13 cellular contexts compared by ENCODE assay signal in genomic region chr6:145836170-145836569, GRCh38. TPM values are rescaled to one million over a fixed set of nuclear protein-coding genes. Genes with fewer than 3 reads are reported as not detected.
A peak's percentile ranks its signal among the peaks of the same experiment; 100 is the strongest.
DNase-seq lines count a peak whose midpoint lies in the region; ATAC-seq and TF ChIP-seq lines count a peak whose summit lies in the region.
"Had no signal": no experiment of that assay in that cellular context is flagged by ENCODE, and none has a peak within 500 bp of the region (broad histone marks: within the 10 kb centered on the region; RNA-seq: fewer than 3 reads in every experiment).

No MANE protein-coding gene starts in this region.

- H3K27ac ChIP-seq in ACC112 (ENCODE audit: low read depth, low read length): peak overlapping the region; percentile 70
- peak overlapping the region in 1 of 2 experiments; percentile 87; a peak in 2 of 4 replicates for H3K27ac ChIP-seq in SK-N-SH (ENCODE audit: low read depth in 2 of 2, low read length in 1 of 2)
- no peak overlapping the region for H3K27ac ChIP-seq in effector memory CD4-positive, alpha-beta T cell (ENCODE audit: insufficient read depth, low read length, poor library complexity, severe bottlenecking)
- H3K27ac ChIP-seq: lower lobe of right lung, Peyer's patch, VCaP had no signal

- H3K9me2 ChIP-seq in SK-N-SH: no peaks in the 10 kb centered on the region

- TF ChIP-seq RAD21 in SK-N-SH (IDR thresholded peaks at IDR 0.05; ENCODE audit: low read length): no peak

- H4K20me1 ChIP-seq in SK-N-SH (ENCODE audit: insufficient read depth): no peaks in the 10 kb centered on the region

- H3K36me3 ChIP-seq in ACC112 (ENCODE audit: insufficient read depth, low read length) (no peaks in the 10 kb centered on the region), SK-N-SH (replicated peaks in 1 of 2; ENCODE audit: control insufficient read depth in 1 of 2, insufficient read depth in 2 of 2, low read length in 1 of 2) (no peaks in the 10 kb centered on the region)
- H3K36me3 ChIP-seq in effector memory CD4-positive, alpha-beta T cell (ENCODE audit: control insufficient read depth, insufficient read depth, low read length): no peaks in the 10 kb centered on the region
- H3K36me3 ChIP-seq: lower lobe of right lung, Peyer's patch had no signal

- WGBS in SK-N-SH (ENCODE audit: low lambda C conversion rate): 62% methylated on average over 2 of the region's 2 CpGs

- H3K9me3 ChIP-seq in SK-N-SH: no peaks in the 10 kb centered on the region
- no peaks in the 10 kb centered on the region for H3K9me3 ChIP-seq in effector memory CD4-positive, alpha-beta T cell (ENCODE audit: control insufficient read depth, low read length)
- H3K9me3 ChIP-seq: lower lobe of right lung, Peyer's patch had no signal

- CTCF ChIA-PET in SK-N-SH (lab: Yijun Ruan, JAX): interaction anchor here (0.8 to 1.3 kb wide), 2 partner anchors 13 to 17 kb away, joined by 3 read pairs; no protein-coding TSS in a partner anchor

- DNase-seq in SK-N-SH: no peak
- DNase-seq in foreskin melanocyte: peak; percentile 38
- no peak for DNase-seq in NCI-H1092 treated with DMSO at 0.1 percent for 48 hours (lab: John Stamatoyannopoulos, UW)
- DNase-seq in NCI-H510A (lab: John Stamatoyannopoulos, UW): no peak
- DNase-seq in effector memory CD4-positive, alpha-beta T cell: no peak
- DNase-seq: C1 segment of cervical spinal cord, lower lobe of right lung, NCI-H187, Peyer's patch had no signal

- peak in 1 of 2 experiments; percentile 41; a peak in 1 of 4 replicates for TF ChIP-seq EP300 in SK-N-SH (IDR thresholded peaks at IDR 0.05; ENCODE audit: borderline replicate concordance in 1 of 2, low read depth in 1 of 2, low read length in 1 of 2)

- H3K4me3 ChIP-seq in ACC112 (ENCODE audit: low read depth, low read length) (peak overlapping the region; percentile 52), SK-N-SH (ENCODE audit: low read depth in 2 of 2, low read length in 1 of 2) (no peak overlapping the region)
- no peak overlapping the region for H3K4me3 ChIP-seq in effector memory CD4-positive, alpha-beta T cell (ENCODE audit: insufficient read depth, low read depth, low read length, poor library complexity, severe bottlenecking)
- H3K4me3 ChIP-seq: lower lobe of right lung, Peyer's patch had no signal

- peaks cover 18% of the 10 kb centered on the region for H3F3A ChIP-seq in SK-N-SH (replicated peaks; ENCODE audit: insufficient read depth)

- TF ChIP-seq CTCF in SK-N-SH (IDR thresholded peaks at IDR 0.05): no peak

- H2AFZ ChIP-seq in ACC112 (ENCODE audit: low read length, unreplicated experiment) (peak overlapping the region; percentile 57), SK-N-SH (ENCODE audit: low read depth) (peak overlapping the region; percentile 68; the same call in 1 of the 2 replicates)

- no peaks in the 10 kb centered on the region for H3K79me2 ChIP-seq in ACC112 (ENCODE audit: control insufficient read depth, insufficient read depth, low read length, unreplicated experiment)
- no peaks in the 10 kb centered on the region for H3K79me2 ChIP-seq in SK-N-SH (ENCODE audit: insufficient read depth)

- ATAC-seq in GM21529 (IDR thresholded peaks at IDR 0.05; ENCODE audit: unreplicated experiment) (peak; percentile 45), GM18907 (IDR thresholded peaks at IDR 0.05; ENCODE audit: unreplicated experiment) (no peak)
- ATAC-seq: lower lobe of right lung had no signal

- peaks cover 21% of the 10 kb centered on the region for H3K4me1 ChIP-seq in ACC112 (ENCODE audit: control insufficient read depth, insufficient read depth, low read length, unreplicated experiment)
- peaks cover 0 to 6% of the 10 kb centered on the region in 2 experiments; a peak in 2 of 4 replicates for H3K4me1 ChIP-seq in SK-N-SH (ENCODE audit: control insufficient read depth in 1 of 2, insufficient read depth in 2 of 2, low read depth in 1 of 2, low read length in 1 of 2)
- H3K4me1 ChIP-seq in effector memory CD4-positive, alpha-beta T cell (ENCODE audit: control insufficient read depth, insufficient read depth, low read length, poor library complexity, severe bottlenecking): no peaks in the 10 kb centered on the region
- H3K4me1 ChIP-seq: lower lobe of right lung, Peyer's patch had no signal

- H3K27me3 ChIP-seq in ACC112 (ENCODE audit: insufficient read depth, low read length): no peaks in the 10 kb centered on the region
- no peaks in the 10 kb centered on the region for H3K27me3 ChIP-seq in SK-N-SH (ENCODE audit: insufficient read depth)
- H3K27me3 ChIP-seq in effector memory CD4-positive, alpha-beta T cell (replicated peaks; ENCODE audit: control insufficient read depth, insufficient read depth, low read length, poor library complexity, severe bottlenecking): no peaks in the 10 kb centered on the region
- H3K27me3 ChIP-seq: Peyer's patch had no signal

- POLR2A ChIA-PET in SK-N-SH (lab: Yijun Ruan, JAX): no interaction called here

- peak overlapping the region; percentile 34; the same call in 1 of the 2 replicates for H3K9ac ChIP-seq in SK-N-SH

- peak overlapping the region; percentile 68; the same call in 1 of the 2 replicates for H3K4me2 ChIP-seq in SK-N-SH

TF ChIP-seq in SK-N-SH, 30 proteins besides CTCF, POLR2A, EP300 and RAD21 (continues in another document):
- TF ChIP-seq FOXJ3 (CRISPR knock-in tag; IDR thresholded peaks at IDR 0.05) (no peak), CHD2 (IDR thresholded peaks at IDR 0.05; ENCODE audit: low read length, partially characterized antibody) (no peak), FOSL2 (IDR thresholded peaks at IDR 0.05; ENCODE audit: borderline replicate concordance, low read depth) (peak; percentile 25; the same call in 1 of the 2 replicates), TCF12 (IDR thresholded peaks at IDR 0.05) (peak; percentile 53; the same call in 1 of the 2 replicates), EZH2phosphoT487 (IDR thresholded peaks at IDR 0.05; ENCODE audit: borderline replicate concordance, low read depth) (no peak), MAX (IDR thresholded peaks at IDR 0.05; ENCODE audit: low read depth) (no peak), GATA2 (CRISPR knock-in tag; IDR thresholded peaks at IDR 0.05) (no peak), MEF2A (IDR thresholded peaks at IDR 0.05; ENCODE audit: borderline replicate concordance, low read depth) (no peak), RCOR1 (IDR thresholded peaks at IDR 0.05; ENCODE audit: low read length) (no peak), MXI1 (IDR thresholded peaks at IDR 0.05; ENCODE audit: low read depth, low read length) (no peak), TEAD4 (IDR thresholded peaks at IDR 0.05; ENCODE audit: borderline replicate concordance, insufficient read depth) (no peak), RXRA (IDR thresholded peaks at IDR 0.05; ENCODE audit: borderline replicate concordance, low read depth) (no peak), SMC3 (IDR thresholded peaks at IDR 0.05; ENCODE audit: low read depth, low read length) (no peak), JUND (IDR thresholded peaks at IDR 0.05) (no peak), REST (IDR thresholded peaks at IDR 0.05; ENCODE audit: low read depth, low read length) (no peak), ZBTB33 (IDR thresholded peaks at IDR 0.05; ENCODE audit: borderline replicate concordance, low read depth) (no peak), NFIC (IDR thresholded peaks at IDR 0.05; ENCODE audit: borderline replicate concordance) (peak; percentile 71), NRF1 (IDR thresholded peaks at IDR 0.05; ENCODE audit: low read depth, low read length) (no peak), YY1 (IDR thresholded peaks at IDR 0.05; ENCODE audit: low read depth) (no peak)

RNA-seq across cellular contexts. Expression of gene FBXO30, which starts 21.6 kb away (rescaled TPM):
- polyA plus RNA-seq in SK-N-SH (2012; rRNA removed): 1.7 and 2.4 TPM in 2 replicates
- polyA plus RNA-seq in SK-N-SH (2012; cell fraction: cytosol; rRNA removed): 2.8 and 3.1 TPM in 2 replicates
- polyA plus RNA-seq in SK-N-SH (2012; cell fraction: nucleus; rRNA removed): 1.2 and 3.2 TPM in 2 replicates
